13 cellular contexts compared by ENCODE assay signal in the genomic region with DNA sequence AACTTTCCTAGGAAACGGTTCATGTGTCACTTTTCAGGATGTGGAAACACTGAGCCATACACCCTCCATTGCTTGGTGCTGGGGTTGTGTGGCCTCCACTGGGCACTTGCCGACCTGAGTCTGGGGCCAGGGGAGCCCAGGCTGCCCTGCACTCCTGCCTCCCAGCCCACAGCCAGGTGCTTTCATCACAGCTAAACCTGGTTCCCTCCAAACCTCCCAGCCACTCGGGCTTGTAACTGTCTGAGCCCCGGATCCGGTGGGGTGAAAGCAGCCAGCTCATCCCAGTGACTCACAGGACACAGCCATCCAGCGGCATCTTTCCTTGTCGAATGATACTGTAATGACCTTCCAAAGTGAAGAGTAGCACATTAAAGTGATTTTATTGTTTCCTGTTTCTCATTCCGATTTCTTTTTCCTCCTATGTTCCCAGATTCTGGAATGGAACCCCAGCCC. TPM values are rescaled to one million over a fixed set of nuclear protein-coding genes. Genes with fewer than 3 reads are reported as not detected.
A peak's percentile ranks its signal among the peaks of the same experiment; 100 is the strongest.
DNase-seq lines count a peak whose midpoint lies in the region; ATAC-seq and TF ChIP-seq lines count a peak whose summit lies in the region.
"Had no signal": no experiment of that assay in that cellular context is flagged by ENCODE, and none has a peak within 500 bp of the region (broad histone marks: within the 10 kb centered on the region; RNA-seq: fewer than 3 reads in every experiment).

No MANE protein-coding gene starts in this region.

- TF ChIP-seq CTCF in brain microvascular endothelial cell (IDR thresholded peaks at IDR 0.05; ENCODE audit: low read depth, low read length, missing control alignments), result no peak

- no peaks in the 10 kb centered on the region for H3K9me3 ChIP-seq in BLaER1
- H3K9me3 ChIP-seq: body of pancreas, right atrium auricular region had no signal

- in situ Hi-C loops in brain microvascular endothelial cell (cut with HindIII; ENCODE audit: low pct_ligation_motif_present, low sequenced_read_pairs), result no loop called here

- peak overlapping the region; percentile 36; the same call in 1 of the 2 replicates for H3K4me3 ChIP-seq in BLaER1
- no peak overlapping the region for H3K4me3 ChIP-seq in brain microvascular endothelial cell (ENCODE audit: low read depth, low read length)
- H3K4me3 ChIP-seq: body of pancreas, right atrium auricular region had no signal

- H3K4me2 ChIP-seq in BLaER1, result peak overlapping the region; percentile 96

- H3K27ac ChIP-seq in BLaER1 (peak overlapping the region; percentile 84), brain microvascular endothelial cell (peak overlapping the region; percentile 74)
- H3K27ac ChIP-seq: right atrium auricular region, VCaP had no signal

- H4K20me1 ChIP-seq in BLaER1, result peaks cover 34% of the 10 kb centered on the region

- peaks cover 76% of the 10 kb centered on the region for H3K36me3 ChIP-seq in BLaER1
- peaks cover 58% of the 10 kb centered on the region for H3K36me3 ChIP-seq in brain microvascular endothelial cell (replicated peaks)

- peak; percentile 58 for DNase-seq in HK-2 (ENCODE audit: unreplicated experiment)
- DNase-seq in brain microvascular endothelial cell, result peak; percentile 77
- DNase-seq in mesenteric fat pad (ENCODE audit: low spot score), result peak; percentile 57
- no peak for DNase-seq in NCI-H1105 treated with DMSO at 0.1 percent for 48 hours (lab: John Stamatoyannopoulos, UW)
- DNase-seq in T-helper 9 cell, result no peak
- DNase-seq in HuH-7 (ENCODE audit: low spot score), result no peak
- DNase-seq: body of pancreas, NCI-H510A treated with DMSO at 0.1 percent for 48 hours, substantia nigra had no signal

- ATAC-seq in HG03442 (IDR thresholded peaks at IDR 0.05; ENCODE audit: unreplicated experiment), result no peak
- ATAC-seq: body of pancreas had no signal

- peaks cover 97% of the 10 kb centered on the region for H3K4me1 ChIP-seq in BLaER1

- peak overlapping the region; percentile 71 for H3K9ac ChIP-seq in BLaER1

- H3K27me3 ChIP-seq in BLaER1 (no peaks in the 10 kb centered on the region), brain microvascular endothelial cell (replicated peaks) (no peaks in the 10 kb centered on the region)
- H3K27me3 ChIP-seq: body of pancreas, right atrium auricular region had no signal

RNA-seq across cellular contexts. Expression of gene CARHSP1, which starts 19.8 kb away (rescaled TPM):
- total RNA-seq in mesenteric fat pad, result 90.0 TPM

RNA-seq across cellular contexts. Expression of gene LITAFD, which starts 33.2 kb away (rescaled TPM):
- not detected for total RNA-seq in mesenteric fat pad
- total RNA-seq: body of pancreas, right atrium auricular region had no signal

RNA-seq across cellular contexts. Expression of gene PMM2, which starts 51.3 kb away (rescaled TPM):
- total RNA-seq in mesenteric fat pad, result 51.8 TPM

RNA-seq across cellular contexts. Expression of gene TMEM186, which starts 51.5 kb away (rescaled TPM):
- total RNA-seq in mesenteric fat pad, result 7.7 TPM

Comparison
In these comparisons a context has a peak if more than half of its experiments do, and no peak if none do; other contexts are left out.
1. DNase-seq: peak in HK-2 (single experiment), brain microvascular endothelial cell (single experiment) and mesenteric fat pad (single experiment); none in NCI-H1105 treated with DMSO at 0.1 percent for 48 hours (single experiment), T-helper 9 cell (single experiment) and HuH-7 (single experiment).